In genomic region chr1:234869182-234870019, GRCh38 we compare ENCODE assay signal across 17 cellular contexts.
DNase-seq lines count a peak whose midpoint lies in the region; ATAC-seq and TF ChIP-seq lines count a peak whose summit lies in the region.
"Had no signal": no experiment of that assay in that cellular context is flagged by ENCODE, and none has a peak within 500 bp of the region (broad histone marks: within the 10 kb centered on the region; RNA-seq: fewer than 3 reads in every experiment).

No MANE protein-coding gene starts in this region.

- intact Hi-C loops in stomach (cut with DNase I; ENCODE audit: low total_unique reads) = no loop called here

- no peak overlapping the region for H2BK5ac ChIP-seq in trophoblast cell (ENCODE audit: low read depth, low read length, poor library complexity)

- no peak overlapping the region for H3K4me3 ChIP-seq in CD4-positive, CD25-positive, alpha-beta regulatory T cell (ENCODE audit: low read depth, low read length)
- H3K4me3 ChIP-seq in WERI-Rb-1 (ENCODE audit: low read depth, low read length) = no peak overlapping the region
- no peak overlapping the region for H3K4me3 ChIP-seq in stomach
- H3K4me3 ChIP-seq in trophoblast cell (ENCODE audit: low read depth, low read length) = no peak overlapping the region
- H3K4me3 ChIP-seq: heart right ventricle, sigmoid colon, tibial nerve had no signal

- TF ChIP-seq POLR2A in stomach (IDR thresholded peaks at IDR 0.05) = no peak

- H3K4ac ChIP-seq in trophoblast cell (ENCODE audit: low read depth, low read length) = no peak overlapping the region

- no peak overlapping the region for H3K4me2 ChIP-seq in trophoblast cell (ENCODE audit: low read length)

- peak overlapping the region in 2 of 3 donors; percentile 33 to 38 for H3K27ac Mint-ChIP-seq in CD4-positive, CD25-positive, alpha-beta regulatory T cell
- H3K27ac Mint-ChIP-seq in nephron = peak overlapping the region; percentile 3 to 61 (median 5)

- no peak for DNase-seq in CD4-positive, CD25-positive, alpha-beta regulatory T cell
- DNase-seq in DMS 273 treated with DMSO at 0.1 percent for 48 hours (lab: John Stamatoyannopoulos, UW) = peak; percentile 50
- DNase-seq in WERI-Rb-1 = peak; percentile 64
- DNase-seq in stomach = no peak
- DNase-seq in trophoblast cell = no peak
- DNase-seq in GM19238 (ENCODE audit: insufficient read length, low spot score) = no peak
- DNase-seq: activated naive CD4-positive, alpha-beta T cell; brain microvascular endothelial cell; DMS79; heart right ventricle; mesendoderm; NCI-H1092; SHP77; sigmoid colon; stimulated activated CD4-positive, alpha-beta T cell treated with anti-CD3 and anti-CD28 coated beads, Interleukin-4, amount 100 ng/mL, for 4 hours had no signal

- no peak overlapping the region for H4K12ac ChIP-seq in trophoblast cell (ENCODE audit: low read depth, low read length)

- no peaks in the 10 kb centered on the region for H3K27me3 ChIP-seq in CD4-positive, CD25-positive, alpha-beta regulatory T cell (ENCODE audit: control insufficient read depth, insufficient read depth, low read length)
- H3K27me3 ChIP-seq in WERI-Rb-1 (ENCODE audit: insufficient read depth, low read depth, severe bottlenecking) (no peaks in the 10 kb centered on the region), stomach (no peaks in the 10 kb centered on the region), trophoblast cell (ENCODE audit: insufficient read depth, low read length) (no peaks in the 10 kb centered on the region)
- H3K27me3 ChIP-seq: brain microvascular endothelial cell, heart right ventricle, sigmoid colon, tibial nerve had no signal

- no peaks in the 10 kb centered on the region for H3K36me3 ChIP-seq in CD4-positive, CD25-positive, alpha-beta regulatory T cell (ENCODE audit: control insufficient read depth, insufficient read depth, low read length)
- no peaks in the 10 kb centered on the region for H3K36me3 ChIP-seq in WERI-Rb-1
- no peaks in the 10 kb centered on the region for H3K36me3 ChIP-seq in stomach
- no peaks in the 10 kb centered on the region for H3K36me3 ChIP-seq in trophoblast cell (ENCODE audit: control insufficient read depth in 1 of 2, insufficient read depth in 2 of 2, low read length in 2 of 2)
- H3K36me3 ChIP-seq: brain microvascular endothelial cell, heart right ventricle, sigmoid colon, tibial nerve had no signal

- no peak for TF ChIP-seq EP300 in stomach (IDR thresholded peaks at IDR 0.05)

- no peaks in the 10 kb centered on the region for H3K79me2 ChIP-seq in trophoblast cell (ENCODE audit: control insufficient read depth, insufficient read depth, low read length, poor library complexity)

- H3K23ac ChIP-seq in trophoblast cell (ENCODE audit: low read length) = no peak overlapping the region

- peaks cover 5% of the 10 kb centered on the region for H3K79me1 ChIP-seq in trophoblast cell (ENCODE audit: low read length)

- H4K91ac ChIP-seq in trophoblast cell (ENCODE audit: low read depth, low read length) = no peak overlapping the region

- peaks cover 0 to 7% (median 2%) of the 10 kb centered on the region in 4 donors for H3K4me1 Mint-ChIP-seq in CD4-positive, CD25-positive, alpha-beta regulatory T cell
- peaks cover 32% of the 10 kb centered on the region for H3K4me1 Mint-ChIP-seq in nephron

- WGBS in stomach, 5 donors = 84 to 91% (median 89%) methylated on average over 16 of the region's 16 CpGs
- WGBS in trophoblast cell (ENCODE audit: extremely low coverage, insufficient coverage, insufficient read length) = no CpG with 5 or more reads among the region's 16 CpGs

- H2BK12ac ChIP-seq in trophoblast cell (ENCODE audit: low read length) = no peak overlapping the region

- H2AFZ ChIP-seq in trophoblast cell (ENCODE audit: insufficient read depth, low read length, poor library complexity) = no peak overlapping the region

- H3K9me3 Mint-ChIP-seq in CD4-positive, CD25-positive, alpha-beta regulatory T cell = no peaks in the 10 kb centered on the region
- no peaks in the 10 kb centered on the region for H3K9me3 Mint-ChIP-seq in nephron

- H3K27ac ChIP-seq in CD4-positive, CD25-positive, alpha-beta regulatory T cell (ENCODE audit: insufficient read depth, low read length, poor library complexity, severe bottlenecking) = no peak overlapping the region
- no peak overlapping the region for H3K27ac ChIP-seq in WERI-Rb-1
- H3K27ac ChIP-seq in stomach = peak overlapping the region in 1 of 5 donors; percentile 18
- no peak overlapping the region for H3K27ac ChIP-seq in trophoblast cell (ENCODE audit: low read depth, low read length)
- H3K27ac ChIP-seq: brain microvascular endothelial cell, sigmoid colon, tibial nerve had no signal

- no peak overlapping the region for H3K14ac ChIP-seq in trophoblast cell (ENCODE audit: low read length)

- peaks cover 5% of the 10 kb centered on the region for H3K27me3 Mint-ChIP-seq in CD4-positive, CD25-positive, alpha-beta regulatory T cell
- H3K27me3 Mint-ChIP-seq in nephron (ENCODE audit: low read depth) = peaks cover 8% of the 10 kb centered on the region

- H3K9me3 ChIP-seq in CD4-positive, CD25-positive, alpha-beta regulatory T cell (ENCODE audit: control insufficient read depth in 2 of 2, low read length in 2 of 2) = no peaks in the 10 kb centered on the region
- peaks cover 6% of the 10 kb centered on the region for H3K9me3 ChIP-seq in WERI-Rb-1 (ENCODE audit: severe bottlenecking)
- no peaks in the 10 kb centered on the region for H3K9me3 ChIP-seq in stomach
- peaks cover 3% of the 10 kb centered on the region for H3K9me3 ChIP-seq in trophoblast cell (ENCODE audit: insufficient read depth, low read depth, low read length)
- H3K9me3 ChIP-seq: sigmoid colon, tibial nerve had no signal

- H3K4me1 ChIP-seq in CD4-positive, CD25-positive, alpha-beta regulatory T cell (ENCODE audit: control insufficient read depth, insufficient read depth, low read length, poor library complexity, severe bottlenecking) = no peaks in the 10 kb centered on the region
- H3K4me1 ChIP-seq in stomach (peaks cover 0 to 26% (median 20%) of the 10 kb centered on the region in 4 donors), trophoblast cell (ENCODE audit: control insufficient read depth in 1 of 2, insufficient read depth in 2 of 2, low read length in 2 of 2) (peaks cover 3 to 12% of the 10 kb centered on the region in 2 experiments)

- no peak for ATAC-seq in CD4-positive, CD25-positive, alpha-beta regulatory T cell (ENCODE audit: low read depth in 2 of 2)

- no peak overlapping the region for H2BK120ac ChIP-seq in trophoblast cell (ENCODE audit: insufficient read depth, low read length, poor library complexity)

- H3K4me3 Mint-ChIP-seq in CD4-positive, CD25-positive, alpha-beta regulatory T cell = no peak overlapping the region
- H3K4me3 Mint-ChIP-seq in nephron = peak overlapping the region in 1 of 3 experiments; percentile 1

- no peak overlapping the region for H3K9ac ChIP-seq in trophoblast cell (ENCODE audit: low read length)

- H3K36me3 Mint-ChIP-seq in CD4-positive, CD25-positive, alpha-beta regulatory T cell = no peaks in the 10 kb centered on the region
- H3K36me3 Mint-ChIP-seq in nephron (ENCODE audit: low read depth) = no peaks in the 10 kb centered on the region

- H2AK5ac ChIP-seq in trophoblast cell (ENCODE audit: low read length) = no peak overlapping the region

- H3K18ac ChIP-seq in trophoblast cell (ENCODE audit: low read length) = no peak overlapping the region

- H4K8ac ChIP-seq in trophoblast cell (ENCODE audit: low read depth, low read length) = no peak overlapping the region

- TF ChIP-seq CTCF in WERI-Rb-1 (IDR thresholded peaks at IDR 0.05; ENCODE audit: low read depth, low read length) (no peak), nephron (IDR thresholded peaks at IDR 0.05; ENCODE audit: unreplicated experiment in 3 of 3) (no peak), stomach (IDR thresholded peaks at IDR 0.05) (no peak)

Comparison
In these comparisons a context has a peak if more than half of its experiments do, and no peak if none do; other contexts are left out.
1. DNase-seq: peak in DMS 273 treated with DMSO at 0.1 percent for 48 hours (single experiment) and WERI-Rb-1 (single experiment); none in CD4-positive, CD25-positive, alpha-beta regulatory T cell (0 of 3), stomach (single experiment), trophoblast cell (0 of 2) and GM19238 (single experiment).